ENCODE assay signal across 10 cellular contexts in genomic region chr5:79560774-79561524, GRCh38. TPM values are rescaled to one million over a fixed set of nuclear protein-coding genes. Genes with fewer than 3 reads are reported as not detected.
A peak's percentile ranks its signal among the peaks of the same experiment; 100 is the strongest.
DNase-seq lines count a peak whose midpoint lies in the region; ATAC-seq and TF ChIP-seq lines count a peak whose summit lies in the region.
"Had no signal": no experiment of that assay in that cellular context is flagged by ENCODE, and none has a peak within 500 bp of the region (broad histone marks: within the 10 kb centered on the region; RNA-seq: fewer than 3 reads in every experiment).

No MANE protein-coding gene starts in this region.

- peak overlapping the region; percentile 98 for H3K27ac Mint-ChIP-seq in activated naive CD8-positive, alpha-beta T cell
- peak overlapping the region; percentile 100 for H3K27ac Mint-ChIP-seq in stimulated activated naive CD8-positive, alpha-beta T cell treated with anti-CD3 and anti-CD28 coated beads, Interleukin-15, amount 100 ng/mL, for 72 hours

- H3K27me3 ChIP-seq in left lung, result no peaks in the 10 kb centered on the region

- H3K27ac ChIP-seq in left lung, result no peak overlapping the region
- H3K27ac ChIP-seq: VCaP had no signal

- no peak overlapping the region for H3K4me3 ChIP-seq in left lung

- H3K27me3 Mint-ChIP-seq in activated naive CD8-positive, alpha-beta T cell, result no peaks in the 10 kb centered on the region
- no peaks in the 10 kb centered on the region for H3K27me3 Mint-ChIP-seq in stimulated activated naive CD8-positive, alpha-beta T cell treated with anti-CD3 and anti-CD28 coated beads, Interleukin-15, amount 100 ng/mL, for 72 hours

- DNase-seq in activated naive CD4-positive, alpha-beta T cell treated with Interleukin-2 at 50 U/mL for 16 hours, result peak; percentile 8
- DNase-seq in activated naive CD4-positive, alpha-beta T cell (lab: John Stamatoyannopoulos, UW), result no peak
- peak; percentile 36 to 70 for DNase-seq in stimulated activated naive CD8-positive, alpha-beta T cell treated with anti-CD3 and anti-CD28 coated beads, Interleukin-15, amount 100 ng/mL, for 72 hours
- DNase-seq in left lung, result no peak
- no peak for DNase-seq in epidermal melanocyte (ENCODE audit: insufficient read length, low spot score)
- DNase-seq in NCI-H1417 treated with DMSO at 0.1 percent for 48 hours (lab: John Stamatoyannopoulos, UW), result no peak

- H3K36me3 ChIP-seq in left lung, result no peaks in the 10 kb centered on the region

- peaks cover 2% of the 10 kb centered on the region for H3K36me3 Mint-ChIP-seq in activated naive CD8-positive, alpha-beta T cell

- ATAC-seq in HG03439 (IDR thresholded peaks at IDR 0.05; ENCODE audit: unreplicated experiment) (peak; percentile 78), left lung (no peak)
- ATAC-seq in stimulated activated naive CD8-positive, alpha-beta T cell treated with anti-CD3 and anti-CD28 coated beads, Interleukin-15, amount 100 ng/mL, for 72 hours, result peak; percentile 97
- ATAC-seq: naive thymus-derived CD4-positive, alpha-beta T cell had no signal

- no peaks in the 10 kb centered on the region for H3K9me3 Mint-ChIP-seq in activated naive CD8-positive, alpha-beta T cell (ENCODE audit: low read depth)
- peaks cover 12 to 22% of the 10 kb centered on the region in 2 donors for H3K9me3 Mint-ChIP-seq in stimulated activated naive CD8-positive, alpha-beta T cell treated with anti-CD3 and anti-CD28 coated beads, Interleukin-15, amount 100 ng/mL, for 72 hours

- H3K4me1 ChIP-seq in left lung, result no peaks in the 10 kb centered on the region

- no peaks in the 10 kb centered on the region for H3K9me3 ChIP-seq in left lung

- intact Hi-C loops in left lung (cut with DNase I), result loop anchor here in 1 of 2 donors (5.0 kb wide), 1 partner anchor 296 kb away; no protein-coding TSS in a partner anchor

- no peak for TF ChIP-seq CTCF in left lung (IDR thresholded peaks at IDR 0.05)

- peaks cover 34% of the 10 kb centered on the region for H3K4me1 Mint-ChIP-seq in activated naive CD8-positive, alpha-beta T cell (ENCODE audit: low read depth)
- H3K4me1 Mint-ChIP-seq in stimulated activated naive CD8-positive, alpha-beta T cell treated with anti-CD3 and anti-CD28 coated beads, Interleukin-15, amount 100 ng/mL, for 72 hours, result peaks cover 49% of the 10 kb centered on the region

- H3K4me3 Mint-ChIP-seq in activated naive CD8-positive, alpha-beta T cell, result peak overlapping the region; percentile 71
- peak overlapping the region; percentile 66 to 77 for H3K4me3 Mint-ChIP-seq in stimulated activated naive CD8-positive, alpha-beta T cell treated with anti-CD3 and anti-CD28 coated beads, Interleukin-15, amount 100 ng/mL, for 72 hours

RNA-seq across cellular contexts. Expression of gene HOMER1, which starts 47.0 kb away (rescaled TPM):
- 1 to 10 TPM; 4.2 to 4.6 TPM for total RNA-seq in left lung

RNA-seq across cellular contexts. Expression of gene TENT2, which starts 51.3 kb away (rescaled TPM):
- total RNA-seq in left lung, result 10 to 100 TPM; 53.1 to 69.0 TPM

Comparison
In these comparisons a context has a peak if more than half of its experiments do, and no peak if none do; other contexts are left out.
1. DNase-seq: peak in activated naive CD4-positive, alpha-beta T cell treated with Interleukin-2 at 50 U/mL for 16 hours (single experiment) and stimulated activated naive CD8-positive, alpha-beta T cell treated with anti-CD3 and anti-CD28 coated beads, Interleukin-15, amount 100 ng/mL, for 72 hours (2 of 2); none in activated naive CD4-positive, alpha-beta T cell (0 of 4), left lung (0 of 2), epidermal melanocyte (single experiment) and NCI-H1417 treated with DMSO at 0.1 percent for 48 hours (single experiment).